Comparison of ENCODE assay signal across 8 cellular contexts in the genomic region with DNA sequence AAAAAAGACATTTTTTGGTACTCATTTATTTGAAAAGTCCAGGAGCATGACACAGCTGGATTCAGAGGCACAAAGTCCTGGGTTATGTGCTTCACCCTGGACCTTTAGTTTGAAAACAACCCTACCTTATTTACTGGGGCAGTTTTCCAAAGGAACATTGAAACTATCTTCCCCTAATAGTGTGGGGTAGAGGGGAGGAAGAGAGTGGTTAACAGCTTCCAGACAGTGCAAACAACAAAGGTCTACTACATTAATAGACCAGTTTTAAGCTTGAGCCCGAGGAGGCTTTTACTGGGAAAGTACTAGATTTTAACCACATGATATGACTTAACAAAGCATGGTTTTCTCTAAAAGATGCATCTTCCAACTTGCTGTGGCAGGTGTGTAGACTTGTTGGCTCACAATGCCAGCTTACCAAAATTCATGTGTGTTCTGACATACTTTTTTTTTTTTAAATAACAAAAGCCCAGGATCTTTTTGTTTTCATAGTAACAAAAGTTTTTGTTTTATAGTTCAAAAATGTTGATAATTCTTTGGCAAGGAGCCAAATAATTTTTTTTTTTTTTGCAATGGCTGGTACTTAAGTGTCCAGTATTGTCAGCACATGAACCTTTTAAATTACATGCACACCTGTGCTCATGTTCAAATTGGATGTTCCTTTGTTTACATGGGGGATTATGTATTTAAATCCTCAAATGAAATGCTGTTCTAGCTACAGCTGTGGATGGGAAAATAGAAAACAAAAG. TPM values are rescaled to one million over a fixed set of nuclear protein-coding genes. Genes with fewer than 3 reads are reported as not detected.
DNase-seq lines count a peak whose midpoint lies in the region; ATAC-seq lines count a peak whose summit lies in the region.

No MANE protein-coding gene starts in this region.

- peak overlapping the region; percentile 79 for H3K27ac ChIP-seq in CD4-positive, CD25-positive, alpha-beta regulatory T cell (ENCODE audit: insufficient read depth, low read length, poor library complexity, severe bottlenecking)
- peak overlapping the region; percentile 96 for H3K27ac ChIP-seq in caudate nucleus (ENCODE audit: low read depth, low read length)
- H3K27ac ChIP-seq in naive thymus-derived CD4-positive, alpha-beta T cell (ENCODE audit: low read depth, low read length): peak overlapping the region; percentile 89

- CTCF ChIA-PET in naive thymus-derived CD4-positive, alpha-beta T cell (lab: Charles Lee): interaction anchor here (0.6 to 1.3 kb wide), 5 partner anchors 12 to 97 kb away, joined by 3 to 9 read pairs (median 3); partner anchors contain the start of gene GSTO2

- POLR2A ChIA-PET in naive thymus-derived CD4-positive, alpha-beta T cell (lab: Charles Lee): interaction anchor here (0.6 to 7.4 kb wide), 8 partner anchors 12 to 414 kb away, joined by 3 to 68 read pairs (median 5); partner anchors contain the start of genes CFAP43 and GSTO2

- H3K4me3 Mint-ChIP-seq in CD4-positive, CD25-positive, alpha-beta regulatory T cell: peak overlapping the region; percentile 94 to 96 (median 94)
- peak overlapping the region; percentile 84 to 100 (median 96) for H3K4me3 Mint-ChIP-seq in naive thymus-derived CD4-positive, alpha-beta T cell

- peaks cover 31% of the 10 kb centered on the region for H3K36me3 Mint-ChIP-seq in CD4-positive, CD25-positive, alpha-beta regulatory T cell
- H3K36me3 Mint-ChIP-seq in naive thymus-derived CD4-positive, alpha-beta T cell: peaks cover 8 to 30% (median 23%) of the 10 kb centered on the region in 5 donors

- peaks cover 54% of the 10 kb centered on the region for H3K4me1 ChIP-seq in CD4-positive, CD25-positive, alpha-beta regulatory T cell (ENCODE audit: control insufficient read depth, insufficient read depth, low read length, poor library complexity, severe bottlenecking)
- H3K4me1 ChIP-seq in naive thymus-derived CD4-positive, alpha-beta T cell (ENCODE audit: control insufficient read depth in 2 of 2, insufficient read depth in 2 of 2, low read length in 2 of 2): peaks cover 21 to 38% of the 10 kb centered on the region in 2 donors

- peaks cover 0 to 2% (median 0%) of the 10 kb centered on the region in 7 donors for H3K9me3 Mint-ChIP-seq in CD4-positive, CD25-positive, alpha-beta regulatory T cell
- no peaks in the 10 kb centered on the region for H3K9me3 Mint-ChIP-seq in naive thymus-derived CD4-positive, alpha-beta T cell

- no peaks in the 10 kb centered on the region for H3K9me3 ChIP-seq in CD4-positive, CD25-positive, alpha-beta regulatory T cell (ENCODE audit: control insufficient read depth in 2 of 2, low read length in 2 of 2)
- H3K9me3 ChIP-seq in MG63: no peaks in the 10 kb centered on the region
- H3K9me3 ChIP-seq in naive thymus-derived CD4-positive, alpha-beta T cell (ENCODE audit: control insufficient read depth in 2 of 3, low read length in 3 of 3): no peaks in the 10 kb centered on the region

- no peaks in the 10 kb centered on the region for H3K27me3 ChIP-seq in CD4-positive, CD25-positive, alpha-beta regulatory T cell (ENCODE audit: control insufficient read depth, insufficient read depth, low read length)
- no peaks in the 10 kb centered on the region for H3K27me3 ChIP-seq in MG63
- H3K27me3 ChIP-seq in naive thymus-derived CD4-positive, alpha-beta T cell (ENCODE audit: control insufficient read depth in 2 of 2, insufficient read depth in 2 of 2, low read length in 2 of 2): no peaks in the 10 kb centered on the region

- peaks cover 36 to 72% (median 63%) of the 10 kb centered on the region in 4 donors for H3K4me1 Mint-ChIP-seq in CD4-positive, CD25-positive, alpha-beta regulatory T cell
- H3K4me1 Mint-ChIP-seq in naive thymus-derived CD4-positive, alpha-beta T cell: peaks cover 49 to 74% (median 66%) of the 10 kb centered on the region in 7 donors

- H3K27ac Mint-ChIP-seq in CD4-positive, CD25-positive, alpha-beta regulatory T cell: peak overlapping the region; percentile 82 to 96 (median 89)
- peak overlapping the region; percentile 85 to 97 (median 94) for H3K27ac Mint-ChIP-seq in naive thymus-derived CD4-positive, alpha-beta T cell

- peak overlapping the region; percentile 98 for H3K4me3 ChIP-seq in CD4-positive, CD25-positive, alpha-beta regulatory T cell (ENCODE audit: low read depth, low read length)
- peak overlapping the region; percentile 94 for H3K4me3 ChIP-seq in MG63
- peak overlapping the region; percentile 83 for H3K4me3 ChIP-seq in naive thymus-derived CD4-positive, alpha-beta T cell (ENCODE audit: low read length)

- DNase-seq in CD4-positive, CD25-positive, alpha-beta regulatory T cell: no peak
- DNase-seq in MG63 (no peak), caudate nucleus (lab: John Stamatoyannopoulos, UW) (no peak), AG08396 (ENCODE audit: low spot score) (no peak), HuH-7 (ENCODE audit: low spot score) (no peak)
- DNase-seq in naive thymus-derived CD4-positive, alpha-beta T cell: peak in 1 of 9 donors; percentile 22

- peak in 1 of 2 donors; percentile 26 for ATAC-seq in CD4-positive, CD25-positive, alpha-beta regulatory T cell (ENCODE audit: low read depth in 2 of 2)
- peak; percentile 38 for ATAC-seq in naive thymus-derived CD4-positive, alpha-beta T cell
- no peak for ATAC-seq in HG02884 (IDR thresholded peaks at IDR 0.05; ENCODE audit: unreplicated experiment)
- no peak for ATAC-seq in GM18909 (IDR thresholded peaks at IDR 0.05; ENCODE audit: poor library complexity, unreplicated experiment)

- peaks cover 29% of the 10 kb centered on the region for H3K36me3 ChIP-seq in CD4-positive, CD25-positive, alpha-beta regulatory T cell (ENCODE audit: control insufficient read depth, insufficient read depth, low read length)
- H3K36me3 ChIP-seq in MG63: peaks cover 49% of the 10 kb centered on the region
- H3K36me3 ChIP-seq in naive thymus-derived CD4-positive, alpha-beta T cell (ENCODE audit: control insufficient read depth in 2 of 3, insufficient read depth in 3 of 3, low read length in 3 of 3): peaks cover 0 to 35% (median 18%) of the 10 kb centered on the region in 3 experiments

- intact Hi-C loops in naive thymus-derived CD4-positive, alpha-beta T cell (cut with micrococcal nuclease): loop anchor here in 1 of 2 donors (5.0 kb wide), 1 partner anchor 369 kb away; no protein-coding TSS in a partner anchor

- peaks cover 5% of the 10 kb centered on the region for H3K27me3 Mint-ChIP-seq in CD4-positive, CD25-positive, alpha-beta regulatory T cell
- peaks cover 0 to 4% (median 0%) of the 10 kb centered on the region in 5 donors for H3K27me3 Mint-ChIP-seq in naive thymus-derived CD4-positive, alpha-beta T cell

RNA-seq across cellular contexts. Expression of gene GSTO1, which starts 1.8 kb away (rescaled TPM):
- total RNA-seq in CD4-positive, CD25-positive, alpha-beta regulatory T cell: 39.9 TPM
- polyA plus RNA-seq in CD4-positive, CD25-positive, alpha-beta regulatory T cell: 100 to 1,000 TPM; 176 to 199 (median 184) TPM
- 191 and 245 TPM in 2 replicates for total RNA-seq in MG63 (2014; rRNA removed; shearing (Covaris generic); ENCODE audit: low replicate concordance)
- total RNA-seq in naive thymus-derived CD4-positive, alpha-beta T cell: 100 to 1,000 TPM in 1 of 5 experiments, 10 to 100 TPM in 4; 28.1 to 129 (median 49.1) TPM
- polyA plus RNA-seq in naive thymus-derived CD4-positive, alpha-beta T cell: 100 to 1,000 TPM; 116 to 141 TPM

RNA-seq across cellular contexts. Expression of gene GSTO2, which starts 12.5 kb away (rescaled TPM):
- 1.7 TPM for total RNA-seq in CD4-positive, CD25-positive, alpha-beta regulatory T cell
- polyA plus RNA-seq in CD4-positive, CD25-positive, alpha-beta regulatory T cell: 1 to 10 TPM in 2 of 4 donors, under 1 TPM in 2; 0.35 to 3.6 (median 1.1) TPM
- 0.62 and 1.8 TPM in 2 replicates for total RNA-seq in MG63 (2014; rRNA removed; shearing (Covaris generic); ENCODE audit: low replicate concordance)
- total RNA-seq in naive thymus-derived CD4-positive, alpha-beta T cell: 1 to 10 TPM; 1.1 to 2.5 (median 1.4) TPM
- polyA plus RNA-seq in naive thymus-derived CD4-positive, alpha-beta T cell: 1 to 10 TPM; 1.0 to 1.3 TPM

RNA-seq across cellular contexts. Expression of gene CFAP43, which starts 24.3 kb away (rescaled TPM):
- not detected for total RNA-seq in CD4-positive, CD25-positive, alpha-beta regulatory T cell
- not detected for polyA plus RNA-seq in CD4-positive, CD25-positive, alpha-beta regulatory T cell
- 0.89 TPM in 1 of 2 replicates, not detected in the other for total RNA-seq in MG63 (2014; rRNA removed; shearing (Covaris generic); ENCODE audit: low replicate concordance)
- under 1 TPM in 1 of 5 experiments, not detected in 4; 0.17 TPM for total RNA-seq in naive thymus-derived CD4-positive, alpha-beta T cell
- under 1 TPM in 1 of 2 donors, not detected in 1; 0.14 TPM for polyA plus RNA-seq in naive thymus-derived CD4-positive, alpha-beta T cell
